In genomic region chr2:231713738-231714638, GRCh38 we compare ENCODE assay signal across 8 cellular contexts. TPM values are rescaled to one million over a fixed set of nuclear protein-coding genes. Genes with fewer than 3 reads are reported as not detected.
DNase-seq lines count a peak whose midpoint lies in the region; ATAC-seq lines count a peak whose summit lies in the region.

No MANE protein-coding gene starts in this region.

- ATAC-seq in GM21825 (IDR thresholded peaks at IDR 0.05; ENCODE audit: unreplicated experiment) (peak; percentile 34), sciatic nerve (peak; percentile 75), HG02763 (IDR thresholded peaks at IDR 0.05; ENCODE audit: unreplicated experiment) (no peak)

- intact Hi-C loops in sciatic nerve (cut with DNase I), result loop anchor here (2.0 kb wide), 1 partner anchor 37 kb away; no protein-coding TSS in a partner anchor

- DNase-seq in C1 segment of cervical spinal cord (lab: John Stamatoyannopoulos, UW) (peak in 12 of 14 donors; percentile 51 to 76 (median 62)), NCI-H2029 treated with DMSO at 0.1 percent for 48 hours (lab: John Stamatoyannopoulos, UW) (peak; percentile 63), T-helper 9 cell (peak; percentile 95), astrocyte of the hippocampus (ENCODE audit: low read depth, low spot score) (peak; percentile 94), hippocampal formation (lab: John Stamatoyannopoulos, UW) (peak; percentile 58 to 63), sciatic nerve (ENCODE audit: low spot score) (peak; percentile 94)

RNA-seq across cellular contexts. Expression of gene PTMA, which starts 5.7 kb away (rescaled TPM):
- 779 TPM for total RNA-seq in sciatic nerve
